Comparison of ENCODE assay signal across 9 cellular contexts in genomic region chr21:41507521-41508414, GRCh38. TPM values are rescaled to one million over a fixed set of nuclear protein-coding genes. Genes with fewer than 3 reads are reported as not detected.
DNase-seq lines count a peak whose midpoint lies in the region; ATAC-seq and TF ChIP-seq lines count a peak whose summit lies in the region.
"Had no signal": no experiment of that assay in that cellular context is flagged by ENCODE, and none has a peak within 500 bp of the region (broad histone marks: within the 10 kb centered on the region; RNA-seq: fewer than 3 reads in every experiment).

Gene TMPRSS2 (minus strand): TSS chr21:41508158. CDS start chr21:41498133, 10,025 bp downstream.

- H3K36me3 ChIP-seq in breast epithelium (no peaks in the 10 kb centered on the region), kidney epithelial cell (ENCODE audit: control insufficient read depth, insufficient read depth, low read length) (no peaks in the 10 kb centered on the region), smooth muscle cell (ENCODE audit: low read depth) (no peaks in the 10 kb centered on the region)

- H3F3A ChIP-seq in smooth muscle cell (ENCODE audit: low read depth): no peaks in the 10 kb centered on the region

- H3K27me3 ChIP-seq in breast epithelium (peaks cover 0 to 10% of the 10 kb centered on the region in 2 donors), kidney epithelial cell (ENCODE audit: control insufficient read depth, insufficient read depth, low read length) (peaks cover 39% of the 10 kb centered on the region), smooth muscle cell (ENCODE audit: low read depth) (peaks cover 89% of the 10 kb centered on the region)

- H3K9me3 ChIP-seq in breast epithelium: no peaks in the 10 kb centered on the region
- H3K9me3 ChIP-seq in smooth muscle cell (replicated peaks; ENCODE audit: low read depth): no peaks in the 10 kb centered on the region

- no peaks in the 10 kb centered on the region for H3K79me2 ChIP-seq in smooth muscle cell (ENCODE audit: low read depth)

- H3K4me3 ChIP-seq in breast epithelium (peak within 1 kb of the TSS in 2 of 3 donors; percentile 66 to 73), kidney epithelial cell (ENCODE audit: low read depth, low read length) (peak within 1 kb of the TSS; percentile 28), smooth muscle cell (peak within 1 kb of the TSS; percentile 53)

- intact Hi-C loops in breast epithelium (cut with DNase I; ENCODE audit: low total_unique reads): no loop called here

- H3K4me1 ChIP-seq in breast epithelium (no peaks in the 10 kb centered on the region), smooth muscle cell (ENCODE audit: low read depth) (no peaks in the 10 kb centered on the region)

- H2AFZ ChIP-seq in smooth muscle cell (ENCODE audit: low read depth): peak within 1 kb of the TSS; percentile 18

- TF ChIP-seq CTCF in breast epithelium (IDR thresholded peaks at IDR 0.05) (no peak), kidney epithelial cell (IDR thresholded peaks at IDR 0.05; ENCODE audit: insufficient read depth, low read length, poor library complexity, severe bottlenecking) (no peak), smooth muscle cell (IDR thresholded peaks at IDR 0.05; ENCODE audit: borderline replicate concordance, insufficient read depth, poor library complexity, severe bottlenecking) (no peak)

- peak; percentile 22 for TF ChIP-seq POLR2A in breast epithelium (IDR thresholded peaks at IDR 0.05)

- H3K27ac ChIP-seq in breast epithelium: peak within 1 kb of the TSS; percentile 90 to 94
- H3K27ac ChIP-seq in smooth muscle cell (ENCODE audit: low read depth): no peak within 1 kb of the TSS

- WGBS in smooth muscle cell (ENCODE audit: low lambda C conversion rate): 1% methylated on average over 59 of the region's 85 CpGs

- H3K9ac ChIP-seq in smooth muscle cell (ENCODE audit: low read depth): no peak within 1 kb of the TSS

- DNase-seq in M059J (ENCODE audit: low read depth) (peak; percentile 25), breast epithelium (ENCODE audit: low spot score in 2 of 2) (peak; percentile 42 to 70), kidney epithelial cell (ENCODE audit: low read depth) (no peak), smooth muscle cell (lab: John Stamatoyannopoulos, UW; ENCODE audit: unreplicated experiment) (no peak), NCI-H2029 (lab: John Stamatoyannopoulos, UW) (no peak)

- peak within 1 kb of the TSS; percentile 83 for H3K4me2 ChIP-seq in smooth muscle cell

- ATAC-seq in HG03378 (IDR thresholded peaks at IDR 0.05; ENCODE audit: unreplicated experiment) (no peak), GM18520 (IDR thresholded peaks at IDR 0.05; ENCODE audit: unreplicated experiment) (no peak)

- H4K20me1 ChIP-seq in smooth muscle cell (ENCODE audit: low read depth): no peaks in the 10 kb centered on the region

RNA-seq across cellular contexts. Expression of gene TMPRSS2, which starts in this region (rescaled TPM):
- 2.3 and 5.5 TPM in 2 replicates for total RNA-seq in M059J (2014; rRNA removed; shearing (Covaris generic))
- total RNA-seq in breast epithelium (10 to 100 TPM in 2 of 3 donors, not detected in 1; 32.1 to 56.6 TPM), kidney epithelial cell (8.2 and 9.7 TPM in 2 replicates), smooth muscle cell (1.3 and 2.0 TPM in 2 replicates)
- 0.39 and 1.3 TPM in 2 replicates for polyA plus RNA-seq in smooth muscle cell
- total RNA-seq: frontal cortex, temporal lobe had no signal

Comparison
In these comparisons a context has a peak if more than half of its experiments do, and no peak if none do; other contexts are left out.
1. DNase-seq: peak in M059J (single experiment) and breast epithelium (2 of 2); none in kidney epithelial cell (single experiment), smooth muscle cell (single experiment) and NCI-H2029 (single experiment).
2. Peak in every context shown above with its lines, with median percentiles within 50 percentile points of each other: H3K4me3 ChIP-seq.